In genomic region chr15:100285641-100286295, GRCh38 we compare ENCODE assay signal across 14 cellular contexts. TPM values are rescaled to one million over a fixed set of nuclear protein-coding genes. Genes with fewer than 3 reads are reported as not detected.
DNase-seq lines count a peak whose midpoint lies in the region; ATAC-seq, FAIRE-seq and TF ChIP-seq lines count a peak whose summit lies in the region.
"Had no signal": no experiment of that assay in that cellular context is flagged by ENCODE, and none has a peak within 500 bp of the region (broad histone marks: within the 10 kb centered on the region; RNA-seq: fewer than 3 reads in every experiment).

No MANE protein-coding gene starts in this region.

- H3K9me3 Mint-ChIP-seq in activated CD4-positive, alpha-beta T cell treated with anti-CD3 and anti-CD28 coated beads, Interleukin-2, amount 10 ng/mL, durations not matched to agents 24 days and 14 days: peaks cover 18% of the 10 kb centered on the region
- peaks cover 15% of the 10 kb centered on the region for H3K9me3 Mint-ChIP-seq in activated CD4-positive, alpha-beta T cell treated with anti-CD3 and anti-CD28 coated beads for 36 hours (ENCODE audit: low read depth)
- H3K9me3 Mint-ChIP-seq in osteocyte (ENCODE audit: unreplicated experiment): peaks cover 44% of the 10 kb centered on the region
- H3K9me3 Mint-ChIP-seq: CD8-positive, alpha-beta T cell had no signal

- no peak for TF ChIP-seq POLR2A in gastroesophageal sphincter (IDR thresholded peaks at IDR 0.05)

- no peak overlapping the region for H3K27ac ChIP-seq in HEK293 (ENCODE audit: extremely low read depth, low read depth, low read length)
- H3K27ac ChIP-seq in gastroesophageal sphincter: peak overlapping the region in 3 of 4 donors; percentile 26 to 58 (median 45)
- H3K27ac ChIP-seq: 22Rv1 had no signal

- H3K36me3 ChIP-seq in HEK293 (ENCODE audit: control insufficient read depth in 2 of 2, insufficient read depth in 1 of 2, low read length in 2 of 2) (no peaks in the 10 kb centered on the region), gastroesophageal sphincter (no peaks in the 10 kb centered on the region), H7 (replicated peaks; ENCODE audit: control insufficient read depth, insufficient read depth, low read length) (no peaks in the 10 kb centered on the region)

- H3K9me3 ChIP-seq in HEK293 (ENCODE audit: control insufficient read depth, insufficient read depth, low read depth, low read length) (no peaks in the 10 kb centered on the region; the same call in 1 of the 2 replicates), gastroesophageal sphincter (no peaks in the 10 kb centered on the region)

- no peak overlapping the region for H3K4me3 Mint-ChIP-seq in activated CD4-positive, alpha-beta T cell treated with anti-CD3 and anti-CD28 coated beads, Interleukin-2, amount 10 ng/mL, durations not matched to agents 24 days and 14 days
- H3K4me3 Mint-ChIP-seq in activated CD4-positive, alpha-beta T cell treated with anti-CD3 and anti-CD28 coated beads for 36 hours: no peak overlapping the region
- H3K4me3 Mint-ChIP-seq in osteocyte (ENCODE audit: unreplicated experiment): no peak overlapping the region
- H3K4me3 Mint-ChIP-seq: CD14-positive monocyte; CD8-positive, alpha-beta T cell had no signal

- FAIRE-seq in D721Med (lab: Jason Lieb, UNC): no peak
- FAIRE-seq: GM19239 had no signal

- POLR2A ChIA-PET in activated CD4-positive, alpha-beta T cell treated with anti-CD3 and anti-CD28 coated beads for 36 hours (lab: Charles Lee): no interaction called here
- POLR2A ChIA-PET in HEK293 (lab: Yijun Ruan, JAX): no interaction called here

- no peak for TF ChIP-seq EP300 in gastroesophageal sphincter (IDR thresholded peaks at IDR 0.05)

- no peak for ATAC-seq in activated CD4-positive, alpha-beta T cell treated with anti-CD3 and anti-CD28 coated beads for 36 hours
- ATAC-seq in gastroesophageal sphincter: no peak
- no peak for ATAC-seq in GM21786 (IDR thresholded peaks at IDR 0.05; ENCODE audit: unreplicated experiment)
- ATAC-seq: CD8-positive, alpha-beta T cell had no signal

- CTCF ChIA-PET in activated CD4-positive, alpha-beta T cell treated with anti-CD3 and anti-CD28 coated beads for 36 hours (lab: Charles Lee): no interaction called here
- CTCF ChIA-PET in HEK293 (lab: Yijun Ruan, JAX): no interaction called here

- no peak for TF ChIP-seq CTCF in HEK293 (tag by site-specific recombination; IDR thresholded peaks at IDR 0.05)
- no peak for TF ChIP-seq CTCF in gastroesophageal sphincter (IDR thresholded peaks at IDR 0.05)
- no peak for TF ChIP-seq CTCF in osteocyte (IDR thresholded peaks at IDR 0.05)
- TF ChIP-seq CTCF in D721Med (IDR thresholded peaks at IDR 0.05; ENCODE audit: insufficient read depth, missing control alignments): no peak

- intact Hi-C loops in activated CD4-positive, alpha-beta T cell treated with anti-CD3 and anti-CD28 coated beads, Interleukin-2, amount 10 ng/mL, durations not matched to agents 24 days and 14 days (cut with micrococcal nuclease): no loop called here
- intact Hi-C loops in activated CD4-positive, alpha-beta T cell treated with anti-CD3 and anti-CD28 coated beads for 36 hours (cut with DNase I, micrococcal nuclease): no loop called here

- WGBS in gastroesophageal sphincter (ENCODE audit: low coverage in 1 of 2), 2 donors: 88% methylated on average over 3 of the region's 15 CpGs; no CpG with 5 or more reads in 1 of the 2 donors

- H3K36me3 Mint-ChIP-seq in activated CD4-positive, alpha-beta T cell treated with anti-CD3 and anti-CD28 coated beads, Interleukin-2, amount 10 ng/mL, durations not matched to agents 24 days and 14 days (ENCODE audit: low read depth): no peaks in the 10 kb centered on the region
- H3K36me3 Mint-ChIP-seq in activated CD4-positive, alpha-beta T cell treated with anti-CD3 and anti-CD28 coated beads for 36 hours (ENCODE audit: low read depth): peaks cover 7% of the 10 kb centered on the region
- H3K36me3 Mint-ChIP-seq in osteocyte (ENCODE audit: unreplicated experiment): no peaks in the 10 kb centered on the region
- H3K36me3 Mint-ChIP-seq: CD14-positive monocyte had no signal

- H3K27me3 ChIP-seq in gastroesophageal sphincter: no peaks in the 10 kb centered on the region
- no peaks in the 10 kb centered on the region for H3K27me3 ChIP-seq in H7 (ENCODE audit: control insufficient read depth, insufficient read depth, low read length)

- H3K4me3 ChIP-seq in HEK293 (ENCODE audit: low read depth, low read length): no peak overlapping the region
- no peak overlapping the region for H3K4me3 ChIP-seq in gastroesophageal sphincter
- no peak overlapping the region for H3K4me3 ChIP-seq in H7 (ENCODE audit: insufficient read depth, low read depth, low read length)

- H3K27me3 Mint-ChIP-seq in activated CD4-positive, alpha-beta T cell treated with anti-CD3 and anti-CD28 coated beads, Interleukin-2, amount 10 ng/mL, durations not matched to agents 24 days and 14 days: peaks cover 6% of the 10 kb centered on the region
- H3K27me3 Mint-ChIP-seq in activated CD4-positive, alpha-beta T cell treated with anti-CD3 and anti-CD28 coated beads for 36 hours: no peaks in the 10 kb centered on the region
- H3K27me3 Mint-ChIP-seq in osteocyte (ENCODE audit: unreplicated experiment): no peaks in the 10 kb centered on the region

- H3K4me1 Mint-ChIP-seq in activated CD4-positive, alpha-beta T cell treated with anti-CD3 and anti-CD28 coated beads, Interleukin-2, amount 10 ng/mL, durations not matched to agents 24 days and 14 days: no peaks in the 10 kb centered on the region
- H3K4me1 Mint-ChIP-seq in activated CD4-positive, alpha-beta T cell treated with anti-CD3 and anti-CD28 coated beads for 36 hours: peaks cover under 1% of the 10 kb centered on the region
- H3K4me1 Mint-ChIP-seq in osteocyte (ENCODE audit: unreplicated experiment): no peaks in the 10 kb centered on the region
- H3K4me1 Mint-ChIP-seq: CD14-positive monocyte had no signal

- peak; percentile 25 for DNase-seq in activated CD4-positive, alpha-beta T cell treated with anti-CD3 and anti-CD28 coated beads, Interleukin-2, amount 10 ng/mL, durations not matched to agents 24 days and 14 days
- DNase-seq in activated CD4-positive, alpha-beta T cell treated with anti-CD3 and anti-CD28 coated beads for 36 hours: no peak
- DNase-seq in osteocyte (ENCODE audit: extremely low spot score, unreplicated experiment): peak; percentile 76
- DNase-seq in D721Med (ENCODE audit: insufficient read length, low spot score): no peak
- no peak for DNase-seq in H7
- DNase-seq: CD8-positive, alpha-beta T cell; COR-L47; GF-D8 had no signal

- H3K4me1 ChIP-seq in HEK293 (ENCODE audit: control insufficient read depth, insufficient read depth, low read length) (no peaks in the 10 kb centered on the region), gastroesophageal sphincter (peaks cover 0 to 25% (median 10%) of the 10 kb centered on the region in 3 donors)

- H3K27ac Mint-ChIP-seq in activated CD4-positive, alpha-beta T cell treated with anti-CD3 and anti-CD28 coated beads, Interleukin-2, amount 10 ng/mL, durations not matched to agents 24 days and 14 days: no peak overlapping the region
- no peak overlapping the region for H3K27ac Mint-ChIP-seq in activated CD4-positive, alpha-beta T cell treated with anti-CD3 and anti-CD28 coated beads for 36 hours
- no peak overlapping the region for H3K27ac Mint-ChIP-seq in osteocyte (ENCODE audit: unreplicated experiment)
- H3K27ac Mint-ChIP-seq: CD14-positive monocyte; CD8-positive, alpha-beta T cell had no signal

TF ChIP-seq in HEK293, 187 proteins besides CTCF, POLR2A, EP300 and RAD21:
- TF ChIP-seq EGR2 (tag by site-specific recombination; IDR thresholded peaks at IDR 0.05; ENCODE audit: low read depth) (peak; percentile 80), ZFHX2 (tag by site-specific recombination; conservative IDR thresholded peaks at IDR 0.05) (peak; percentile 71), ZNF221 (tag by site-specific recombination; IDR thresholded peaks at IDR 0.05; ENCODE audit: borderline replicate concordance) (no peak)
TF ChIP-seq in HEK293: peak in this region for 2.

RNA-seq across cellular contexts. Expression of gene ADAMTS17, which starts 56.0 kb away (rescaled TPM):
- total RNA-seq in activated CD4-positive, alpha-beta T cell treated with anti-CD3 and anti-CD28 coated beads, Interleukin-2, amount 10 ng/mL, durations not matched to agents 24 days and 14 days: 0.47 and 1.1 TPM in 2 replicates
- total RNA-seq in activated CD4-positive, alpha-beta T cell treated with anti-CD3 and anti-CD28 coated beads for 36 hours: under 1 TPM; 0.49 to 0.57 TPM
- 10 to 100 TPM in 2 of 4 donors, 1 to 10 TPM in 2; 4.9 to 14.0 (median 11.3) TPM for total RNA-seq in gastroesophageal sphincter
- total RNA-seq in osteocyte: 0.39 and 1.5 TPM in 2 replicates
- total RNA-seq in H7 (2014; rRNA removed; shearing (Covaris generic)): 0.55 and 2.3 TPM in 2 replicates

Comparison
In these comparisons a context has a peak if more than half of its experiments do, and no peak if none do; other contexts are left out.
1. DNase-seq: peak in activated CD4-positive, alpha-beta T cell treated with anti-CD3 and anti-CD28 coated beads, Interleukin-2, amount 10 ng/mL, durations not matched to agents 24 days and 14 days (single experiment) and osteocyte (single experiment); none in activated CD4-positive, alpha-beta T cell treated with anti-CD3 and anti-CD28 coated beads for 36 hours (single experiment), D721Med (single experiment) and H7 (single experiment).